Comparison of ENCODE assay signal across 14 cellular contexts in the genomic region with DNA sequence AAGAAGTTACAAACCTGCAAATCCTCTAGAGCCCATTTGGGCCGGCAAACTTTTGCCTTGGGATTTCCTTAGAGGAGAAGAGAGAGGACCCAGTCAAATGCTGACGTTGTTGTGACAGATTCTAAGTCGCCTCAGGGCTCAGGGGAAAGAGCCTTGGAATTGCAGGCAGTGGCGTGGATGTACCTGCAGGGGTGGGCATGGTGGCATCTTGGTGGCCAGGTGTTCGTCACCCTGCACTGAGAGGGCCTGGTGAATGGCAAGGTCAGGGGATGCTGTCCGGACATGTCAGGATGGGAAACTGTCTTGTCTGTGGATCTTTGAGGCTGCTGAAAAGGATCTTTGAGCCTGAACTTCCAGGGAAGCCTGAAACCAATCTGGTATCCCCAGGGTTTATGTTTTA.
A peak's percentile ranks its signal among the peaks of the same experiment; 100 is the strongest.
DNase-seq lines count a peak whose midpoint lies in the region; TF ChIP-seq lines count a peak whose summit lies in the region.
"Had no signal": no experiment of that assay in that cellular context is flagged by ENCODE, and none has a peak within 500 bp of the region (broad histone marks: within the 10 kb centered on the region; RNA-seq: fewer than 3 reads in every experiment).

No MANE protein-coding gene starts in this region.

- no peak overlapping the region for H4K8ac ChIP-seq in H9 (replicated peaks; ENCODE audit: insufficient read length, low read depth, low read length)

- H3K4me2 ChIP-seq in BLaER1 (peak overlapping the region; percentile 98), H9 (ENCODE audit: insufficient read depth, insufficient read length, low read length) (no peak overlapping the region)

- H3K14ac ChIP-seq in H9 (ENCODE audit: insufficient read depth, low read length): no peak overlapping the region

- H3K27me3 Mint-ChIP-seq in H9 (ENCODE audit: low read depth) (peaks cover 2% of the 10 kb centered on the region; the same call in 1 of the 2 replicates), brain (no peaks in the 10 kb centered on the region)

- H4K20me1 ChIP-seq in BLaER1 (peaks cover 49% of the 10 kb centered on the region), H9 (ENCODE audit: control insufficient read depth, insufficient read depth, insufficient read length) (no peaks in the 10 kb centered on the region)

- no peak overlapping the region for H3K56ac ChIP-seq in H9 (ENCODE audit: insufficient read length, low read depth, low read length)

- H2BK20ac ChIP-seq in H9 (ENCODE audit: low read depth, low read length, poor library complexity, severe bottlenecking): no peak overlapping the region

- peak overlapping the region; percentile 85 for H3K27ac ChIP-seq in BLaER1
- no peak overlapping the region for H3K27ac ChIP-seq in H9 (ENCODE audit: insufficient read length, low read depth, low read length)
- H3K27ac ChIP-seq: C4-2B had no signal

- H3K9me3 Mint-ChIP-seq in H9: peaks cover 8 to 14% of the 10 kb centered on the region in 2 experiments
- H3K9me3 Mint-ChIP-seq in brain: peaks cover 0 to 22% (median 5%) of the 10 kb centered on the region in 5 experiments

- TF ChIP-seq CTCF in H9 (conservative IDR thresholded peaks at IDR 0.05) (no peak), brain (conservative IDR thresholded peaks at IDR 0.05) (no peak)

- no peak overlapping the region for H3K4ac ChIP-seq in H9 (ENCODE audit: low read depth, low read length)

- no peak overlapping the region for H2AK5ac ChIP-seq in H9 (ENCODE audit: insufficient read length, low read length)

- H3K79me2 ChIP-seq in H9 (ENCODE audit: insufficient read depth, low read length): peaks cover 7% of the 10 kb centered on the region; the same call in 1 of the 2 replicates

- H2BK5ac ChIP-seq in H9 (ENCODE audit: insufficient read length, low read length): no peak overlapping the region

- intact Hi-C loops in posterior vena cava (cut with DNase I): no loop called here

- peaks cover 6% of the 10 kb centered on the region for H3K79me1 ChIP-seq in H9 (ENCODE audit: insufficient read depth, low read depth, low read length, poor library complexity, severe bottlenecking)

- H3K4me1 Mint-ChIP-seq in H9 (peaks cover 33 to 47% of the 10 kb centered on the region in 2 experiments), brain (peaks cover 67% of the 10 kb centered on the region)

- H3K23ac ChIP-seq in H9 (ENCODE audit: insufficient read length, low read depth, low read length): no peak overlapping the region

- H3K9ac ChIP-seq in BLaER1 (peak overlapping the region; percentile 69), H9 (ENCODE audit: extremely low read depth, insufficient read length, low read length) (no peak overlapping the region)

- H3K36me3 Mint-ChIP-seq in H9 (ENCODE audit: insufficient read depth in 1 of 3, low read depth in 3 of 3): peaks cover 6 to 19% (median 14%) of the 10 kb centered on the region in 3 experiments; a peak in 6 of 7 replicates
- peaks cover 20% of the 10 kb centered on the region for H3K36me3 Mint-ChIP-seq in brain

- H2BK12ac ChIP-seq in H9 (ENCODE audit: insufficient read length, low read depth, low read length): no peak overlapping the region

- H3K27ac Mint-ChIP-seq in H9 (peak overlapping the region in 1 of 3 experiments; percentile 73; a peak in 3 of 7 replicates), brain (peak overlapping the region in 3 of 5 experiments; percentile 63 to 94 (median 82))

- H3K4me1 ChIP-seq in BLaER1: peaks cover 94% of the 10 kb centered on the region
- peaks cover 14% of the 10 kb centered on the region; the same call in 1 of the 2 replicates for H3K4me1 ChIP-seq in H9 (ENCODE audit: insufficient read depth, low read length)
- H3K4me1 ChIP-seq: HAP-1 had no signal

- WGBS in H9 (ENCODE audit: extremely low coverage, insufficient read length, low lambda C conversion rate): no CpG with 5 or more reads among the region's 6 CpGs

- no peak overlapping the region for H4K91ac ChIP-seq in H9 (ENCODE audit: insufficient read length, low read depth, low read length)

- H3K18ac ChIP-seq in H9 (ENCODE audit: insufficient read length, low read depth, low read length): no peak overlapping the region

- H3K9me3 ChIP-seq in BLaER1 (no peaks in the 10 kb centered on the region), H9 (ENCODE audit: control insufficient read depth, low read depth, low read length) (no peaks in the 10 kb centered on the region)
- H3K9me3 ChIP-seq: HAP-1 had no signal

- DNase-seq in H9: no peak
- DNase-seq in posterior vena cava (ENCODE audit: low spot score): peak; percentile 68
- DNase-seq in NOMO-1 treated with dmso at 0.1 percent for 144 hours (lab: John Stamatoyannopoulos, UW; ENCODE audit: unreplicated experiment): no peak
- no peak for DNase-seq in iPS-NIHi7 (ENCODE audit: extremely low spot score)
- DNase-seq in NCI-H1417 (lab: John Stamatoyannopoulos, UW): no peak
- DNase-seq: DMS79, NCI-H1092 treated with DMSO at 0.1 percent for 48 hours, NCI-H1694 treated with DMSO at 0.1 percent for 48 hours, NCI-H510A, NCI-H774 had no signal

- H3K36me3 ChIP-seq in BLaER1: no peaks in the 10 kb centered on the region
- H3K36me3 ChIP-seq: HAP-1 had no signal

- 0 out of 2 replicates have a peak overlapping the region, but pooled peaks have one; percentile 75 for H2BK15ac ChIP-seq in H9 (ENCODE audit: low read depth, low read length)

- H2AFZ ChIP-seq in H9 (ENCODE audit: low read length): no peak overlapping the region

- no peak overlapping the region for H4K5ac ChIP-seq in H9 (ENCODE audit: insufficient read length, low read depth, low read length)

- no peak overlapping the region for H2BK120ac ChIP-seq in H9 (ENCODE audit: low read depth, low read length, poor library complexity, severe bottlenecking)

- no peaks in the 10 kb centered on the region for H3K23me2 ChIP-seq in H9 (ENCODE audit: insufficient read length, low read depth, low read length, poor library complexity, severe bottlenecking)

- H3K4me3 ChIP-seq in BLaER1: peak overlapping the region; percentile 54
- H3K4me3 ChIP-seq: HAP-1 had no signal

- H3T11ph ChIP-seq in H9 (ENCODE audit: low read length): no peak overlapping the region

- H3K27me3 ChIP-seq in BLaER1: no peaks in the 10 kb centered on the region
- no peaks in the 10 kb centered on the region for H3K27me3 ChIP-seq in H9 (ENCODE audit: insufficient read depth, low read length)

- H3K4me3 Mint-ChIP-seq in H9 (no peak overlapping the region), brain (peak overlapping the region in 2 of 5 experiments; percentile 24 to 67)
